ENCODE assay signal across 15 cellular contexts in genomic region chr1:197637406-197637805, GRCh38.
DNase-seq lines count a peak whose midpoint lies in the region; ATAC-seq, FAIRE-seq and TF ChIP-seq lines count a peak whose summit lies in the region.
"Had no signal": no experiment of that assay in that cellular context is flagged by ENCODE, and none has a peak within 500 bp of the region (broad histone marks: within the 10 kb centered on the region; RNA-seq: fewer than 3 reads in every experiment).

No MANE protein-coding gene starts in this region.

- H3K9me3 Mint-ChIP-seq in CD8-positive, alpha-beta T cell, result no peaks in the 10 kb centered on the region

- ATAC-seq in left ventricle myocardium superior (peak; percentile 92), T-helper 17 cell (no peak)
- no peak for ATAC-seq in CD8-positive, alpha-beta T cell

- POLR2A ChIA-PET in CD8-positive, alpha-beta T cell (lab: Charles Lee), result no interaction called here

- DNase-seq in DMS53 (lab: John Stamatoyannopoulos, UW) (peak; percentile 19), DMS53 treated with DMSO at 0.1 percent for 48 hours (lab: John Stamatoyannopoulos, UW; ENCODE audit: unreplicated experiment) (no peak), dermis blood vessel endothelial cell (peak; percentile 14), left ventricle myocardium superior (no peak), frontal cortex (ENCODE audit: low spot score in 2 of 2) (no peak), T-helper 17 cell (no peak)
- no peak for DNase-seq in CD8-positive, alpha-beta T cell
- DNase-seq in activated T-cell treated with anti-CD3 and anti-CD28 coated beads, Interleukin-2, amount 50 U/mL, for 48 hours, result no peak
- DNase-seq: KBM-7, NCI-H1092, NCI-H187 treated with DMSO at 0.1 percent for 48 hours, NCI-H510A, RPMI8226 had no signal

- intact Hi-C loops in left ventricle myocardium superior (cut with micrococcal nuclease), result no loop called here
- intact Hi-C loops in CD8-positive, alpha-beta T cell (cut with DNase I, micrococcal nuclease), result no loop called here

- no peak overlapping the region for H3K4me3 ChIP-seq in CD8-positive, alpha-beta T cell (ENCODE audit: low read depth, low read length)

- no peaks in the 10 kb centered on the region for H3K27me3 ChIP-seq in CD8-positive, alpha-beta T cell (ENCODE audit: insufficient read depth, low read length)

- no peak for FAIRE-seq in frontal cortex (lab: Jason Lieb, UNC)
- FAIRE-seq: H1 had no signal

- H3K9me3 ChIP-seq in CD8-positive, alpha-beta T cell (ENCODE audit: low read length), result no peaks in the 10 kb centered on the region
- no peaks in the 10 kb centered on the region for H3K9me3 ChIP-seq in T-helper 17 cell (ENCODE audit: control insufficient read depth, low read length, poor library complexity, severe bottlenecking)

- TF ChIP-seq CTCF in CD8-positive, alpha-beta T cell (IDR thresholded peaks at IDR 0.05), result no peak

- peaks cover 38% of the 10 kb centered on the region for H3K36me3 Mint-ChIP-seq in CD8-positive, alpha-beta T cell
- H3K36me3 Mint-ChIP-seq in T-helper 17 cell (ENCODE audit: low read depth), result peaks cover 15% of the 10 kb centered on the region

- no peaks in the 10 kb centered on the region for H3K4me1 Mint-ChIP-seq in CD8-positive, alpha-beta T cell (ENCODE audit: low read depth)
- H3K4me1 Mint-ChIP-seq in T-helper 17 cell, result peaks cover 5% of the 10 kb centered on the region

- H3K4me1 ChIP-seq in CD8-positive, alpha-beta T cell (ENCODE audit: insufficient read depth, low read length), result no peaks in the 10 kb centered on the region

- no peaks in the 10 kb centered on the region for H3K27me3 Mint-ChIP-seq in CD8-positive, alpha-beta T cell (ENCODE audit: low read depth)
- no peaks in the 10 kb centered on the region for H3K27me3 Mint-ChIP-seq in T-helper 17 cell

- no peak overlapping the region for H3K27ac Mint-ChIP-seq in CD8-positive, alpha-beta T cell
- H3K27ac Mint-ChIP-seq in T-helper 17 cell, result no peak overlapping the region

- H3K4me3 Mint-ChIP-seq in CD8-positive, alpha-beta T cell, result no peak overlapping the region
- no peak overlapping the region for H3K4me3 Mint-ChIP-seq in T-helper 17 cell

- H3K27ac ChIP-seq in CD8-positive, alpha-beta T cell (ENCODE audit: low read depth, low read length), result no peak overlapping the region
- H3K27ac ChIP-seq: 22Rv1 had no signal

- H3K36me3 ChIP-seq in CD8-positive, alpha-beta T cell (ENCODE audit: insufficient read depth, low read length), result no peaks in the 10 kb centered on the region

- CTCF ChIA-PET in CD8-positive, alpha-beta T cell (lab: Charles Lee), result no interaction called here

Comparison
In these comparisons a context has a peak if more than half of its experiments do, and no peak if none do; other contexts are left out.
1. DNase-seq: peak in DMS53 (single experiment) and dermis blood vessel endothelial cell (single experiment); none in DMS53 treated with DMSO at 0.1 percent for 48 hours (single experiment), left ventricle myocardium superior (single experiment), frontal cortex (0 of 2), CD8-positive, alpha-beta T cell (0 of 7), activated T-cell treated with anti-CD3 and anti-CD28 coated beads, Interleukin-2, amount 50 U/mL, for 48 hours (0 of 2) and T-helper 17 cell (0 of 3).